In genomic region chr5:83342475-83342874, GRCh38 we compare ENCODE assay signal across 1 cellular context.
TF ChIP-seq lines count a peak whose summit lies in the region.

No MANE protein-coding gene starts in this region.

TF ChIP-seq in GM23338, 12 proteins besides CTCF, POLR2A, EP300 and RAD21 (continued from another document):
- TF ChIP-seq REST (IDR thresholded peaks at IDR 0.05; ENCODE audit: unreplicated experiment), result no peak
- no peak for TF ChIP-seq POLR2AphosphoS5 (IDR thresholded peaks at IDR 0.05; ENCODE audit: low read depth)
- TF ChIP-seq ZNF462 (CRISPR knock-in tag; IDR thresholded peaks at IDR 0.05), result no peak
- TF ChIP-seq NANOG (IDR thresholded peaks at IDR 0.05; ENCODE audit: borderline replicate concordance), result no peak
TF ChIP-seq in GM23338: peak in this region for 0.
